In genomic region chr9:118578467-118578866, GRCh38 we compare ENCODE assay signal across 15 cellular contexts.
A peak's percentile ranks its signal among the peaks of the same experiment; 100 is the strongest.
DNase-seq lines count a peak whose midpoint lies in the region; FAIRE-seq and TF ChIP-seq lines count a peak whose summit lies in the region.
"Had no signal": no experiment of that assay in that cellular context is flagged by ENCODE, and none has a peak within 500 bp of the region (broad histone marks: within the 10 kb centered on the region; RNA-seq: fewer than 3 reads in every experiment).

No MANE protein-coding gene starts in this region.

- no peak overlapping the region for H3K4me2 ChIP-seq in mesendoderm (ENCODE audit: low read length)

- no peak overlapping the region for H3K27ac ChIP-seq in small intestine (ENCODE audit: low read depth in 1 of 2, low read length in 1 of 2)
- no peak overlapping the region for H3K27ac ChIP-seq in mesendoderm (ENCODE audit: low read depth, low read length)
- H3K27ac ChIP-seq: transverse colon had no signal

- no peak overlapping the region for H4K8ac ChIP-seq in mesendoderm (ENCODE audit: low read depth, low read length)

- H3K23ac ChIP-seq in mesendoderm (ENCODE audit: low read length): no peak overlapping the region

- no peak overlapping the region for H3K9ac ChIP-seq in mesendoderm (ENCODE audit: low read length)

- DNase-seq in AG10803 (ENCODE audit: low read depth) (peak; percentile 77), RCC 7860 (ENCODE audit: low spot score) (peak; percentile 87), dermis blood vessel endothelial cell (peak; percentile 32), kidney glomerular epithelial cell (lab: John Stamatoyannopoulos, UW) (peak; percentile 29), middle frontal gyrus (ENCODE audit: extremely low spot score, low spot score) (no peak), SHP77 treated with DMSO at 0.1 percent for 48 hours (lab: John Stamatoyannopoulos, UW) (no peak), small intestine (no peak), mesendoderm (no peak)
- DNase-seq: activated B cell treated with CpG ODN at 0.5 μM for 24 hours; activated naive CD4-positive, alpha-beta T cell treated with anti-CD3 and anti-CD28 coated beads, Interleukin-2, amount 10 ng/mL, durations not matched to agents 7 days and 5 days; NCI-H2107; nephron progenitor cell; stimulated activated CD4-positive, alpha-beta T cell treated with anti-CD3 and anti-CD28 coated beads, Interleukin-4, amount 100 ng/mL, for 1 hour; transverse colon had no signal

- no peaks in the 10 kb centered on the region for H3K79me1 ChIP-seq in mesendoderm (ENCODE audit: low read length)

- H2AK5ac ChIP-seq in mesendoderm (ENCODE audit: low read length): no peak overlapping the region

- no peaks in the 10 kb centered on the region for H3K79me2 ChIP-seq in mesendoderm (ENCODE audit: control insufficient read depth, insufficient read depth, low read length)

- no peak for TF ChIP-seq CTCF in AG10803 (conservative IDR thresholded peaks at IDR 0.05; ENCODE audit: low read length)

- H3K56ac ChIP-seq in mesendoderm (ENCODE audit: low read length): no peak overlapping the region

- H3K4me3 ChIP-seq in AG10803 (ENCODE audit: low read length): no peak overlapping the region
- no peak overlapping the region for H3K4me3 ChIP-seq in small intestine (ENCODE audit: low read depth in 1 of 2, low read length in 2 of 2)
- H3K4me3 ChIP-seq in mesendoderm (ENCODE audit: low read length): no peak overlapping the region
- H3K4me3 ChIP-seq: lung, transverse colon had no signal

- H3K36me3 ChIP-seq in small intestine (ENCODE audit: control insufficient read depth in 2 of 2, insufficient read depth in 2 of 2, low read length in 2 of 2) (no peaks in the 10 kb centered on the region), mesendoderm (ENCODE audit: control insufficient read depth, insufficient read depth, low read length) (no peaks in the 10 kb centered on the region)
- H3K36me3 ChIP-seq: transverse colon had no signal

- no peak overlapping the region for H2BK120ac ChIP-seq in mesendoderm (ENCODE audit: low read depth, low read length)

- peak; percentile 96 for FAIRE-seq in RCC 7860 (lab: Jason Lieb, UNC)
- no peak for FAIRE-seq in small intestine (lab: Jason Lieb, UNC)

- H4K5ac ChIP-seq in mesendoderm (ENCODE audit: low read length): no peak overlapping the region

- H2BK15ac ChIP-seq in mesendoderm (replicated peaks; ENCODE audit: low read depth): no peak overlapping the region

- no peaks in the 10 kb centered on the region for H3K9me3 ChIP-seq in small intestine (ENCODE audit: control insufficient read depth, low read depth)
- H3K9me3 ChIP-seq: transverse colon had no signal

- H3K27me3 ChIP-seq in small intestine (ENCODE audit: control insufficient read depth in 2 of 2, insufficient read depth in 2 of 2, low read length in 2 of 2) (no peaks in the 10 kb centered on the region), mesendoderm (ENCODE audit: insufficient read depth, low read length, poor library complexity) (no peaks in the 10 kb centered on the region)
- H3K27me3 ChIP-seq: transverse colon had no signal

- H3K4ac ChIP-seq in mesendoderm (ENCODE audit: low read depth, low read length): no peak overlapping the region

- no peak overlapping the region for H3K18ac ChIP-seq in mesendoderm (ENCODE audit: low read length)

- no peak overlapping the region for H2BK5ac ChIP-seq in mesendoderm (ENCODE audit: low read length)

- no peaks in the 10 kb centered on the region for H3K4me1 ChIP-seq in small intestine (ENCODE audit: control insufficient read depth in 2 of 2, insufficient read depth in 1 of 2, low read depth in 1 of 2, low read length in 1 of 2)
- no peaks in the 10 kb centered on the region for H3K4me1 ChIP-seq in mesendoderm (ENCODE audit: control insufficient read depth, low read depth, low read length)
- H3K4me1 ChIP-seq: transverse colon had no signal

Comparison
In these comparisons a context has a peak if more than half of its experiments do, and no peak if none do; other contexts are left out.
1. DNase-seq: peak in AG10803 (single experiment), RCC 7860 (single experiment), dermis blood vessel endothelial cell (single experiment) and kidney glomerular epithelial cell (single experiment); none in middle frontal gyrus (single experiment), SHP77 treated with DMSO at 0.1 percent for 48 hours (single experiment), small intestine (single experiment) and mesendoderm (single experiment).